ENCODE assay signal across 27 cellular contexts in the genomic region with DNA sequence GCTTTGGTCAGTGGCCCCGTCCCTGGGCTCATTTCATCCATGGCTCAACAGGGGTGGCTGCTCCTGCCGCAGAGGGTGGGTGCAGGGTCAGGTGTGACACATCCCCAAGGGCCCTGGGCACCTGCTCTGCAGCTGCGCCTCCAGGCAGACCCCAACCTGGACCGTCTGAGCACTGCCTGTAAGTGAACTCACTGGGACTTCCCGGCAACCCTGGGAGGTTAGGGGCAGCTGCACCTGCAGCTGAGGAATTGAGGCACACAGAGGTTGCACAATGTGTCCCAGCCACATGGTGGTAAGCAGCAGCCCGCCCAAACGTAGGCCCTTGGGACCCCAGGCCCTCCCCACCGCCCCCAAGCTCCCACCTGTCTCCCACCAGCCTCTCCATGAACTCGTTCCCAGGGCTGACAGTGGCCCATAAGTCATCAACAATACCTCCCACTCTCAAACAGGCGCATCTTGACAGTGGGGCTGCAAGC. TPM values are rescaled to one million over a fixed set of nuclear protein-coding genes. Genes with fewer than 3 reads are reported as not detected.
DNase-seq lines count a peak whose midpoint lies in the region; ATAC-seq and TF ChIP-seq lines count a peak whose summit lies in the region.
"Had no signal": no experiment of that assay in that cellular context is flagged by ENCODE, and none has a peak within 500 bp of the region (broad histone marks: within the 10 kb centered on the region; RNA-seq: fewer than 3 reads in every experiment).

No MANE protein-coding gene starts in this region.

- no peaks in the 10 kb centered on the region for H3K36me3 Mint-ChIP-seq in neural crest cell (ENCODE audit: low read depth)

- no peak overlapping the region for H3K27ac Mint-ChIP-seq in neural crest cell (ENCODE audit: unreplicated experiment)
- H3K27ac Mint-ChIP-seq: activated T-cell treated with anti-CD3 and anti-CD28 coated beads, Interleukin-2, amount 50 U/mL, for 24 hours had no signal

- CTCF ChIA-PET in HEK293 (lab: Yijun Ruan, JAX): no interaction called here

- POLR2A ChIA-PET in HEK293 (lab: Yijun Ruan, JAX): no interaction called here

- intact Hi-C loops in dorsolateral prefrontal cortex (cut with DNase I): no loop called here

- ATAC-seq in GM21381 (IDR thresholded peaks at IDR 0.05; ENCODE audit: unreplicated experiment): no peak
- ATAC-seq: esophagus mucosa, foreskin keratinocyte, pancreas had no signal

- H3K4me1 Mint-ChIP-seq in neural crest cell: peaks cover 22% of the 10 kb centered on the region

- H3K27ac ChIP-seq in HEK293 (ENCODE audit: extremely low read depth, low read depth, low read length) (no peak overlapping the region), dorsolateral prefrontal cortex (peak overlapping the region in 41 of 59 donors; percentile 18 to 84 (median 59))
- H3K27ac ChIP-seq: BLaER1 treated with 17β-estradiol and CSF1 and Interleukin-3, amounts not matched to agents 10 nM and 100 nM; coronary artery; foreskin keratinocyte; pancreas; testis; uterus had no signal

- no peaks in the 10 kb centered on the region for H3K27me3 Mint-ChIP-seq in neural crest cell (ENCODE audit: low read depth)
- H3K27me3 Mint-ChIP-seq: activated T-cell treated with anti-CD3 and anti-CD28 coated beads, Interleukin-2, amount 50 U/mL, for 24 hours had no signal

- H3K27me3 ChIP-seq in BE2C (no peaks in the 10 kb centered on the region), dorsolateral prefrontal cortex (no peaks in the 10 kb centered on the region)
- H3K27me3 ChIP-seq: foreskin keratinocyte, pancreas, testis, uterus had no signal

- H3K4me3 ChIP-seq in BE2C (ENCODE audit: low read depth, low read length) (no peak overlapping the region), HEK293 (ENCODE audit: low read depth, low read length) (no peak overlapping the region), dorsolateral prefrontal cortex (no peak overlapping the region)
- H3K4me3 ChIP-seq: BLaER1 treated with 17β-estradiol and CSF1 and Interleukin-3, amounts not matched to agents 10 nM and 100 nM; coronary artery; pancreas; testis; uterus had no signal

- H3K36me3 ChIP-seq in BE2C (peaks cover 18% of the 10 kb centered on the region), HEK293 (ENCODE audit: control insufficient read depth in 2 of 2, insufficient read depth in 1 of 2, low read length in 2 of 2) (peaks cover 0 to 12% of the 10 kb centered on the region in 2 experiments; a peak in 1 of 3 replicates)
- H3K36me3 ChIP-seq: uterus had no signal

- H3K9me3 ChIP-seq in BE2C: no peaks in the 10 kb centered on the region; the same call in 1 of the 2 replicates
- no peaks in the 10 kb centered on the region for H3K9me3 ChIP-seq in HEK293 (ENCODE audit: control insufficient read depth, insufficient read depth, low read depth, low read length)
- H3K9me3 ChIP-seq: BLaER1 treated with 17β-estradiol and CSF1 and Interleukin-3, amounts not matched to agents 10 nM and 100 nM; pancreas; testis; uterus had no signal

- DNase-seq in BE2C (peak; percentile 9), dorsolateral prefrontal cortex (peak in 4 of 10 donors; percentile 19 to 42 (median 40)), neural crest cell (ENCODE audit: low read depth, low spot score) (no peak), NCI-H1417 (lab: John Stamatoyannopoulos, UW) (no peak), OCI-M2 (lab: John Stamatoyannopoulos, UW; ENCODE audit: unreplicated experiment) (no peak)
- DNase-seq in stimulated activated CD4-positive, alpha-beta T cell treated with anti-CD3 and anti-CD28 coated beads, Interleukin-1b, Interleukin-23, amount 100 ng/mL, for 48 hours: no peak
- DNase-seq: activated CD4-positive, alpha-beta T cell treated with anti-CD3 and anti-CD28 coated beads for 4 hours; activated CD8-positive, alpha-beta memory T cell treated with anti-CD3 and anti-CD28 coated beads for 24 hours; activated T-cell treated with anti-CD3 and anti-CD28 coated beads, Interleukin-2, amount 50 U/mL, for 24 hours; COR-L47; foreskin keratinocyte; GDM1; H9; mesendoderm; NCI-H1105 treated with DMSO at 0.1 percent for 48 hours; NCI-H2029 treated with DMSO at 0.1 percent for 48 hours; NCI-H345; stimulated activated CD4-positive, alpha-beta T cell treated with anti-CD3 and anti-CD28 coated beads, Interleukin-15, amount 100 ng/mL, for 24 hours; stimulated activated naive CD4-positive, alpha-beta T cell treated with Interleukin-2 at 50 U/mL for 16 hours; uterus had no signal

- peaks cover 4% of the 10 kb centered on the region; the same call in 1 of the 2 replicates for H3K4me1 ChIP-seq in BE2C
- no peaks in the 10 kb centered on the region for H3K4me1 ChIP-seq in HEK293 (ENCODE audit: control insufficient read depth, insufficient read depth, low read length)
- H3K4me1 ChIP-seq: pancreas, testis, uterus had no signal

- H3K4me3 Mint-ChIP-seq in neural crest cell: peak overlapping the region; percentile 34
- H3K4me3 Mint-ChIP-seq: activated T-cell treated with anti-CD3 and anti-CD28 coated beads, Interleukin-2, amount 50 U/mL, for 24 hours; H9 had no signal

- TF ChIP-seq CTCF in BE2C (IDR thresholded peaks at IDR 0.05; ENCODE audit: low read depth, low read length) (no peak), HEK293 (tag by site-specific recombination; IDR thresholded peaks at IDR 0.05) (no peak), dorsolateral prefrontal cortex (IDR thresholded peaks at IDR 0.05 in 54 of 56, conservative IDR thresholded peaks at IDR 0.05 in 2 of 56; ENCODE audit: low read depth in 1 of 56, partially characterized antibody in 56 of 56) (no peak), neural crest cell (conservative IDR thresholded peaks at IDR 0.05) (no peak)

- H3K9me3 Mint-ChIP-seq in neural crest cell: no peaks in the 10 kb centered on the region
- H3K9me3 Mint-ChIP-seq: activated T-cell treated with anti-CD3 and anti-CD28 coated beads, Interleukin-2, amount 50 U/mL, for 24 hours; H9 had no signal

TF ChIP-seq in HEK293, 187 proteins besides CTCF, POLR2A, EP300 and RAD21:
- TF ChIP-seq ZNF621 (tag by site-specific recombination; IDR thresholded peaks at IDR 0.05): no peak
- TF ChIP-seq ZFHX2 (tag by site-specific recombination; conservative IDR thresholded peaks at IDR 0.05): peak; percentile 59
- no peak for TF ChIP-seq ZNF561 (tag by site-specific recombination; IDR thresholded peaks at IDR 0.05; ENCODE audit: borderline replicate concordance)
- TF ChIP-seq EGR2 (tag by site-specific recombination; IDR thresholded peaks at IDR 0.05; ENCODE audit: low read depth): peak; percentile 61; the same call in 1 of the 2 replicates
- no peak for TF ChIP-seq ZNF398 (tag by site-specific recombination; IDR thresholded peaks at IDR 0.05)
- TF ChIP-seq ZNF221 (tag by site-specific recombination; IDR thresholded peaks at IDR 0.05; ENCODE audit: borderline replicate concordance): no peak
- no peak for TF ChIP-seq ZSCAN4 (tag by site-specific recombination; IDR thresholded peaks at IDR 0.05)
- TF ChIP-seq ZNF114 (tag by site-specific recombination; IDR thresholded peaks at IDR 0.05): no peak

RNA-seq across cellular contexts. Expression of gene PLXNA1, which starts 55.1 kb away (rescaled TPM):
- polyA plus RNA-seq in BE2C (2012; ENCODE audit: insufficient read depth, insufficient read length, low read depth): 261 TPM
- total RNA-seq in dorsolateral prefrontal cortex: 10 to 100 TPM; 28.6 to 94.1 (median 62.9) TPM
- total RNA-seq in neural crest cell: 90.4 and 94.0 TPM in 2 replicates
